In the genomic region with DNA sequence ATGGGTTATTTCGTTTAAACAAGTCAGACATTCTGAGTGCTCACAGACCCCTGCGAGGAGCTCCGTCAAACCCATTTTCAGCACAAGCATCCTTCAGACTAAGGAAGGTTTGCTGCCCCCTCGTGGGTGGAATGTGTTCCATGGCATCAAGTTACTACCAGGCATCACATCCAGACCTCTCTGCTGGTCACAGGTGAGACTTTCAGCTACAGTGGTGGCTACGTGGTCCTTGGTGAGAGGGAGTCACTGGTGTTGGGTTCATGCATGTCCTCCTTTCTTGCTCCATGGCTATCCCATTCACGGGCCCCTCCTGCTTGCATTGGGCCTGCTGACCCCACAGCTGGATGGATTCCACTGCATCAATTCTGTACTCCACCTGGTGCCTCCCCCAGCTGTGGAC, we compare ENCODE assay signal across 9 cellular contexts. TPM values are rescaled to one million over a fixed set of nuclear protein-coding genes. Genes with fewer than 3 reads are reported as not detected.
DNase-seq lines count a peak whose midpoint lies in the region; ATAC-seq, FAIRE-seq and TF ChIP-seq lines count a peak whose summit lies in the region.
"Had no signal": no experiment of that assay in that cellular context is flagged by ENCODE, and none has a peak within 500 bp of the region (broad histone marks: within the 10 kb centered on the region; RNA-seq: fewer than 3 reads in every experiment).

No MANE protein-coding gene starts in this region.

- BruUV-seq in HepG2 (replicated peaks; lab: Mats Ljungman, UMichigan), result no TSS peak

- no peak overlapping the region for H2AFZ ChIP-seq in HepG2 (ENCODE audit: low read length)

- peaks cover 0 to 10% of the 10 kb centered on the region in 2 experiments; a peak in 1 of 5 replicates for H3K27me3 ChIP-seq in HepG2 (ENCODE audit: control insufficient read depth in 1 of 2, insufficient read depth in 2 of 2, low read length in 2 of 2)

- no peak overlapping the region for H3K27ac ChIP-seq in HepG2 (ENCODE audit: extremely low read length, insufficient read depth, low read length)

- no peaks in the 10 kb centered on the region for H4K20me1 ChIP-seq in HepG2 (ENCODE audit: insufficient read depth, low read length)

- DNase-seq in DMS 273 (lab: John Stamatoyannopoulos, UW; ENCODE audit: unreplicated experiment) (peak; percentile 84), DMS 273 treated with DMSO at 0.1 percent for 48 hours (lab: John Stamatoyannopoulos, UW) (no peak), NCI-H2029 treated with DMSO at 0.1 percent for 48 hours (lab: John Stamatoyannopoulos, UW) (peak; percentile 50), cerebellar cortex (ENCODE audit: low spot score) (peak; percentile 67), HepG2 (ENCODE audit: low spot score) (peak; percentile 69), dedifferentiated amniotic fluid mesenchymal stem cell (ENCODE audit: extremely low spot score) (no peak)
- DNase-seq in activated CD4-positive, CD25-positive, alpha-beta regulatory T cell (lab: John Stamatoyannopoulos, UW), result peak; percentile 14 to 55 (median 28)
- peak; percentile 45 to 76 (median 47) for DNase-seq in stimulated activated CD4-positive, alpha-beta T cell treated with anti-CD3 and anti-CD28 coated beads, TNF-alpha, amount 100 ng/mL, for 24 hours (ENCODE audit: low read depth in 3 of 3)

- TF ChIP-seq POLR2A in HepG2 (IDR thresholded peaks at IDR 0.05; ENCODE audit: insufficient read depth in 1 of 2, low read depth in 2 of 2, low read length in 2 of 2), result no peak

- ATAC-seq in HepG2, result peak; percentile 83

- CTCF ChIA-PET in HepG2 (lab: Yijun Ruan, JAX; ENCODE audit: low intra/inter-chr PET ratio, low total read pairs), result interaction anchor here (1.4 to 1.6 kb wide), 2 partner anchors 98 to 125 kb away, joined by 4 to 7 read pairs; no protein-coding TSS in a partner anchor

- WGBS in HepG2 (ENCODE audit: low lambda C conversion rate), result 0% methylated on average over 2 of the region's 6 CpGs

- no peak overlapping the region for H3K9ac ChIP-seq in HepG2 (ENCODE audit: insufficient read depth, low read depth, low read length)

- POLR2A ChIA-PET in HepG2 (lab: Yijun Ruan, JAX), result no interaction called here

- in situ Hi-C loops in HepG2 (cut with HindIII; ENCODE audit: extremely low pct_ligation_motif_present, low pct_unique_long_range_greater_than_20kb), result no loop called here

- TF ChIP-seq EP300 in HepG2 (IDR thresholded peaks at IDR 0.05; ENCODE audit: low read depth in 2 of 2, low read length in 2 of 2) (no peak), HepG2 (CRISPR knock-in tag; IDR thresholded peaks at IDR 0.05; ENCODE audit: borderline replicate concordance) (no peak)

- H3K4me1 ChIP-seq in HepG2 (ENCODE audit: insufficient read depth, low read length), result no peaks in the 10 kb centered on the region

- no peaks in the 10 kb centered on the region for H3K36me3 ChIP-seq in HepG2 (replicated peaks in 1 of 2; ENCODE audit: control insufficient read depth in 1 of 2, insufficient read depth in 2 of 2, low read length in 2 of 2)

- peak; percentile 79 for TF ChIP-seq CTCF in HepG2 (CRISPR knock-in tag; IDR thresholded peaks at IDR 0.05)

- no peak overlapping the region for H3K4me2 ChIP-seq in HepG2 (ENCODE audit: low read depth, low read length)

- intact Hi-C loops in HepG2 (cut with micrococcal nuclease; ENCODE audit: unreplicated experiment), result no loop called here

- H3K4me3 ChIP-seq in HepG2 (replicated peaks in 1 of 3; ENCODE audit: insufficient read depth in 1 of 3, low read depth in 2 of 3, low read length in 3 of 3), result no peak overlapping the region

- no peaks in the 10 kb centered on the region for H3K79me2 ChIP-seq in HepG2 (ENCODE audit: insufficient read depth, low read length)

- H3K9me3 ChIP-seq in HepG2 (ENCODE audit: low read length), result no peaks in the 10 kb centered on the region

- peak; percentile 88 for FAIRE-seq in HepG2 (lab: Jason Lieb, UNC)
- FAIRE-seq: A204.1 had no signal

- TF ChIP-seq RAD21 in HepG2 (CRISPR knock-in tag; IDR thresholded peaks at IDR 0.05), result no peak

RNA-seq across cellular contexts. Expression of a gene that starts 9.1 kb away (rescaled TPM):
- not detected in 2 replicates for total RNA-seq in HepG2 (2016; rRNA removed; fragmentation: Illumina TruSeq; extraction: Trizol)
- total RNA-seq in HepG2 (2016; cell fraction: cytosol; rRNA removed; fragmentation: Illumina TruSeq; extraction: Trizol; ENCODE audit: low read depth), result not detected in 2 replicates
- total RNA-seq in HepG2 (2016; cell fraction: insoluble cytoplasmic fraction; rRNA removed; fragmentation: Illumina TruSeq; extraction: Trizol), result not detected in 2 replicates
- not detected in 2 replicates for total RNA-seq in HepG2 (2016; cell fraction: membrane; rRNA removed; fragmentation: Illumina TruSeq; extraction: Trizol)
- total RNA-seq in HepG2 (2016; cell fraction: nucleus; rRNA removed; fragmentation: Illumina TruSeq; extraction: Trizol), result not detected in 2 replicates
- not detected in 2 replicates for polyA plus RNA-seq in HepG2 (2011; rRNA removed)
- not detected in 2 replicates for polyA plus RNA-seq in HepG2 (2011; cell fraction: cytosol; rRNA removed)
- polyA plus RNA-seq in HepG2 (2011; cell fraction: nucleus; rRNA removed), result not detected in 2 replicates
- not detected in 2 replicates for polyA plus RNA-seq in HepG2 (2012)
- not detected in 2 replicates for polyA plus RNA-seq in HepG2 (2016; cell fraction: cytosol; fragmentation: Illumina TruSeq; extraction: Trizol; ENCODE audit: low read depth)
- polyA plus RNA-seq in HepG2 (2016; cell fraction: insoluble cytoplasmic fraction; fragmentation: Illumina TruSeq; extraction: Trizol; ENCODE audit: low read depth), result not detected in 2 replicates
- polyA plus RNA-seq in HepG2 (2016; cell fraction: membrane; fragmentation: Illumina TruSeq; extraction: Trizol; ENCODE audit: low read depth), result not detected in 2 replicates
- polyA plus RNA-seq in HepG2 (2016; cell fraction: nucleus; fragmentation: Illumina TruSeq; extraction: Trizol; ENCODE audit: insufficient read depth, low read depth), result not detected in 2 replicates
- polyA minus RNA-seq in HepG2 (2011; rRNA and poly(A)+ RNA removed; ENCODE audit: low replicate concordance), result not detected in 2 replicates
- not detected in 2 replicates for polyA minus RNA-seq in HepG2 (2011; cell fraction: cytosol; rRNA and poly(A)+ RNA removed)
- not detected in 2 replicates for polyA minus RNA-seq in HepG2 (2011; cell fraction: nucleus; rRNA and poly(A)+ RNA removed)

RNA-seq across cellular contexts. Expression of a gene that starts 14.8 kb away (rescaled TPM):
- not detected in 2 replicates for total RNA-seq in HepG2 (2016; rRNA removed; fragmentation: Illumina TruSeq; extraction: Trizol)
- total RNA-seq in HepG2 (2016; cell fraction: cytosol; rRNA removed; fragmentation: Illumina TruSeq; extraction: Trizol; ENCODE audit: low read depth), result not detected in 2 replicates
- total RNA-seq in HepG2 (2016; cell fraction: insoluble cytoplasmic fraction; rRNA removed; fragmentation: Illumina TruSeq; extraction: Trizol), result not detected in 2 replicates
- not detected in 2 replicates for total RNA-seq in HepG2 (2016; cell fraction: membrane; rRNA removed; fragmentation: Illumina TruSeq; extraction: Trizol)
- total RNA-seq in HepG2 (2016; cell fraction: nucleus; rRNA removed; fragmentation: Illumina TruSeq; extraction: Trizol), result not detected in 2 replicates
- polyA plus RNA-seq in HepG2 (2011; rRNA removed), result not detected in 2 replicates
- not detected in 2 replicates for polyA plus RNA-seq in HepG2 (2011; cell fraction: cytosol; rRNA removed)
- polyA plus RNA-seq in HepG2 (2011; cell fraction: nucleus; rRNA removed), result not detected in 2 replicates
- polyA plus RNA-seq in HepG2 (2012), result not detected in 2 replicates
- polyA plus RNA-seq in HepG2 (2016; cell fraction: cytosol; fragmentation: Illumina TruSeq; extraction: Trizol; ENCODE audit: low read depth), result not detected in 2 replicates
- polyA plus RNA-seq in HepG2 (2016; cell fraction: insoluble cytoplasmic fraction; fragmentation: Illumina TruSeq; extraction: Trizol; ENCODE audit: low read depth), result not detected in 2 replicates
- not detected in 2 replicates for polyA plus RNA-seq in HepG2 (2016; cell fraction: membrane; fragmentation: Illumina TruSeq; extraction: Trizol; ENCODE audit: low read depth)
- not detected in 2 replicates for polyA plus RNA-seq in HepG2 (2016; cell fraction: nucleus; fragmentation: Illumina TruSeq; extraction: Trizol; ENCODE audit: insufficient read depth, low read depth)
- not detected in 2 replicates for polyA minus RNA-seq in HepG2 (2011; rRNA and poly(A)+ RNA removed; ENCODE audit: low replicate concordance)
- not detected in 2 replicates for polyA minus RNA-seq in HepG2 (2011; cell fraction: cytosol; rRNA and poly(A)+ RNA removed)
- not detected in 2 replicates for polyA minus RNA-seq in HepG2 (2011; cell fraction: nucleus; rRNA and poly(A)+ RNA removed)

RNA-seq across cellular contexts. Expression of a gene that starts 23.5 kb away (rescaled TPM):
- total RNA-seq in HepG2 (2016; rRNA removed; fragmentation: Illumina TruSeq; extraction: Trizol), result not detected in 2 replicates
- not detected in 2 replicates for total RNA-seq in HepG2 (2016; cell fraction: cytosol; rRNA removed; fragmentation: Illumina TruSeq; extraction: Trizol; ENCODE audit: low read depth)
- not detected in 2 replicates for total RNA-seq in HepG2 (2016; cell fraction: insoluble cytoplasmic fraction; rRNA removed; fragmentation: Illumina TruSeq; extraction: Trizol)
- total RNA-seq in HepG2 (2016; cell fraction: membrane; rRNA removed; fragmentation: Illumina TruSeq; extraction: Trizol), result not detected in 2 replicates
- not detected in 2 replicates for total RNA-seq in HepG2 (2016; cell fraction: nucleus; rRNA removed; fragmentation: Illumina TruSeq; extraction: Trizol)
- not detected in 2 replicates for polyA plus RNA-seq in HepG2 (2011; rRNA removed)
- not detected in 2 replicates for polyA plus RNA-seq in HepG2 (2011; cell fraction: cytosol; rRNA removed)
- not detected in 2 replicates for polyA plus RNA-seq in HepG2 (2011; cell fraction: nucleus; rRNA removed)
- not detected in 2 replicates for polyA plus RNA-seq in HepG2 (2012)
- polyA plus RNA-seq in HepG2 (2016; cell fraction: cytosol; fragmentation: Illumina TruSeq; extraction: Trizol; ENCODE audit: low read depth), result not detected in 2 replicates
- not detected in 2 replicates for polyA plus RNA-seq in HepG2 (2016; cell fraction: insoluble cytoplasmic fraction; fragmentation: Illumina TruSeq; extraction: Trizol; ENCODE audit: low read depth)
- not detected in 2 replicates for polyA plus RNA-seq in HepG2 (2016; cell fraction: membrane; fragmentation: Illumina TruSeq; extraction: Trizol; ENCODE audit: low read depth)
- not detected in 2 replicates for polyA plus RNA-seq in HepG2 (2016; cell fraction: nucleus; fragmentation: Illumina TruSeq; extraction: Trizol; ENCODE audit: insufficient read depth, low read depth)
- polyA minus RNA-seq in HepG2 (2011; rRNA and poly(A)+ RNA removed; ENCODE audit: low replicate concordance), result not detected in 2 replicates
- not detected in 2 replicates for polyA minus RNA-seq in HepG2 (2011; cell fraction: cytosol; rRNA and poly(A)+ RNA removed)
- polyA minus RNA-seq in HepG2 (2011; cell fraction: nucleus; rRNA and poly(A)+ RNA removed), result not detected in 2 replicates

RNA-seq across cellular contexts. Expression of a gene that starts 43.3 kb away (rescaled TPM):
- total RNA-seq in HepG2 (2016; rRNA removed; fragmentation: Illumina TruSeq; extraction: Trizol), result not detected in 2 replicates
- total RNA-seq in HepG2 (2016; cell fraction: cytosol; rRNA removed; fragmentation: Illumina TruSeq; extraction: Trizol; ENCODE audit: low read depth), result not detected in 2 replicates
- not detected in 2 replicates for total RNA-seq in HepG2 (2016; cell fraction: insoluble cytoplasmic fraction; rRNA removed; fragmentation: Illumina TruSeq; extraction: Trizol)
- total RNA-seq in HepG2 (2016; cell fraction: membrane; rRNA removed; fragmentation: Illumina TruSeq; extraction: Trizol), result not detected in 2 replicates
- total RNA-seq in HepG2 (2016; cell fraction: nucleus; rRNA removed; fragmentation: Illumina TruSeq; extraction: Trizol), result not detected in 2 replicates
- 0.10 and 0.22 TPM in 2 replicates for polyA plus RNA-seq in HepG2 (2011; rRNA removed)
- polyA plus RNA-seq in HepG2 (2011; cell fraction: cytosol; rRNA removed), result 0.09 and 0.30 TPM in 2 replicates
- polyA plus RNA-seq in HepG2 (2011; cell fraction: nucleus; rRNA removed), result 0.24 TPM in 1 of 2 replicates, not detected in the other
- 0.16 and 0.24 TPM in 2 replicates for polyA plus RNA-seq in HepG2 (2012)
- not detected in 2 replicates for polyA plus RNA-seq in HepG2 (2016; cell fraction: cytosol; fragmentation: Illumina TruSeq; extraction: Trizol; ENCODE audit: low read depth)
- not detected in 2 replicates for polyA plus RNA-seq in HepG2 (2016; cell fraction: insoluble cytoplasmic fraction; fragmentation: Illumina TruSeq; extraction: Trizol; ENCODE audit: low read depth)
- not detected in 2 replicates for polyA plus RNA-seq in HepG2 (2016; cell fraction: membrane; fragmentation: Illumina TruSeq; extraction: Trizol; ENCODE audit: low read depth)
- not detected in 2 replicates for polyA plus RNA-seq in HepG2 (2016; cell fraction: nucleus; fragmentation: Illumina TruSeq; extraction: Trizol; ENCODE audit: insufficient read depth, low read depth)
- polyA minus RNA-seq in HepG2 (2011; rRNA and poly(A)+ RNA removed; ENCODE audit: low replicate concordance), result not detected in 2 replicates
- polyA minus RNA-seq in HepG2 (2011; cell fraction: cytosol; rRNA and poly(A)+ RNA removed), result not detected in 2 replicates
- polyA minus RNA-seq in HepG2 (2011; cell fraction: nucleus; rRNA and poly(A)+ RNA removed), result not detected in 2 replicates

RNA-seq across cellular contexts. Expression of a gene that starts 46.8 kb away (rescaled TPM):
- not detected in 2 replicates for total RNA-seq in HepG2 (2016; rRNA removed; fragmentation: Illumina TruSeq; extraction: Trizol)
- total RNA-seq in HepG2 (2016; cell fraction: cytosol; rRNA removed; fragmentation: Illumina TruSeq; extraction: Trizol; ENCODE audit: low read depth), result not detected in 2 replicates
- total RNA-seq in HepG2 (2016; cell fraction: insoluble cytoplasmic fraction; rRNA removed; fragmentation: Illumina TruSeq; extraction: Trizol), result not detected in 2 replicates
- total RNA-seq in HepG2 (2016; cell fraction: membrane; rRNA removed; fragmentation: Illumina TruSeq; extraction: Trizol), result not detected in 2 replicates
- total RNA-seq in HepG2 (2016; cell fraction: nucleus; rRNA removed; fragmentation: Illumina TruSeq; extraction: Trizol), result not detected in 2 replicates
- polyA plus RNA-seq in HepG2 (2011; rRNA removed), result not detected in 2 replicates
- not detected in 2 replicates for polyA plus RNA-seq in HepG2 (2011; cell fraction: cytosol; rRNA removed)
- not detected in 2 replicates for polyA plus RNA-seq in HepG2 (2011; cell fraction: nucleus; rRNA removed)
- polyA plus RNA-seq in HepG2 (2012), result not detected in 2 replicates
- polyA plus RNA-seq in HepG2 (2016; cell fraction: cytosol; fragmentation: Illumina TruSeq; extraction: Trizol; ENCODE audit: low read depth), result not detected in 2 replicates
- not detected in 2 replicates for polyA plus RNA-seq in HepG2 (2016; cell fraction: insoluble cytoplasmic fraction; fragmentation: Illumina TruSeq; extraction: Trizol; ENCODE audit: low read depth)
- not detected in 2 replicates for polyA plus RNA-seq in HepG2 (2016; cell fraction: membrane; fragmentation: Illumina TruSeq; extraction: Trizol; ENCODE audit: low read depth)
- not detected in 2 replicates for polyA plus RNA-seq in HepG2 (2016; cell fraction: nucleus; fragmentation: Illumina TruSeq; extraction: Trizol; ENCODE audit: insufficient read depth, low read depth)
- not detected in 2 replicates for polyA minus RNA-seq in HepG2 (2011; rRNA and poly(A)+ RNA removed; ENCODE audit: low replicate concordance)
- polyA minus RNA-seq in HepG2 (2011; cell fraction: cytosol; rRNA and poly(A)+ RNA removed), result not detected in 2 replicates
- polyA minus RNA-seq in HepG2 (2011; cell fraction: nucleus; rRNA and poly(A)+ RNA removed), result not detected in 2 replicates

Comparison
In these comparisons a context has a peak if more than half of its experiments do, and no peak if none do; other contexts are left out.
1. DNase-seq: peak in DMS 273 (single experiment), NCI-H2029 treated with DMSO at 0.1 percent for 48 hours (single experiment), activated CD4-positive, CD25-positive, alpha-beta regulatory T cell (4 of 4), cerebellar cortex (single experiment), HepG2 (single experiment) and stimulated activated CD4-positive, alpha-beta T cell treated with anti-CD3 and anti-CD28 coated beads, TNF-alpha, amount 100 ng/mL, for 24 hours (3 of 3); none in DMS 273 treated with DMSO at 0.1 percent for 48 hours (single experiment) and dedifferentiated amniotic fluid mesenchymal stem cell (single experiment).